Comparison of ENCODE assay signal across 20 cellular contexts in genomic region chr4:126603210-126603609, GRCh38.
"Had no signal": no experiment of that assay in that cellular context is flagged by ENCODE, and none has a peak within 500 bp of the region (broad histone marks: within the 10 kb centered on the region; RNA-seq: fewer than 3 reads in every experiment).

No MANE protein-coding gene starts in this region.

- H3K4me3 ChIP-seq: colonic mucosa, esophagus muscularis mucosa, gastroesophageal sphincter, heart left ventricle, hepatocyte, left lung, lower lobe of right lung, mucosa of descending colon had no signal

- H3K36me3 Mint-ChIP-seq: mesothelial cell of epicardium; naive B cell; naive thymus-derived CD8-positive, alpha-beta T cell had no signal

- H3K9me3 ChIP-seq: colonic mucosa, esophagus muscularis mucosa, gastroesophageal sphincter, heart left ventricle, left lung, lower lobe of right lung, mucosa of descending colon had no signal

- H3K4me3 Mint-ChIP-seq: dendritic cell treated with granulocyte-macrophage colony-stimulating factor and Interleukin-4, amounts not matched to agents 40 ng/mL and 50 ng/mL, for 4 days; mesothelial cell of epicardium; naive B cell; naive thymus-derived CD8-positive, alpha-beta T cell had no signal

- DNase-seq: colonic mucosa; cortex of kidney; effector CD4-positive, alpha-beta T cell; effector memory CD4-positive, alpha-beta T cell; foreskin keratinocyte; heart left ventricle; hypothalamus; left cardiac atrium; left lung; left ventricle myocardium superior; lower lobe of right lung; mesenchymal stem cell; mucosa of descending colon; naive B cell; naive thymus-derived CD8-positive, alpha-beta T cell had no signal

- H3K4me1 ChIP-seq: colonic mucosa, foreskin keratinocyte, gastroesophageal sphincter, heart left ventricle, left lung, lower lobe of right lung had no signal

- H3K9me3 Mint-ChIP-seq: dendritic cell treated with granulocyte-macrophage colony-stimulating factor and Interleukin-4, amounts not matched to agents 40 ng/mL and 50 ng/mL, for 4 days; mesothelial cell of epicardium; naive B cell had no signal

- H3K27ac Mint-ChIP-seq: dendritic cell treated with granulocyte-macrophage colony-stimulating factor and Interleukin-4, amounts not matched to agents 40 ng/mL and 50 ng/mL, for 4 days; naive B cell; naive thymus-derived CD8-positive, alpha-beta T cell had no signal

- H3K27me3 Mint-ChIP-seq: dendritic cell treated with granulocyte-macrophage colony-stimulating factor and Interleukin-4, amounts not matched to agents 40 ng/mL and 50 ng/mL, for 4 days; naive B cell; naive thymus-derived CD8-positive, alpha-beta T cell had no signal

- H3K27ac ChIP-seq: colonic mucosa, esophagus muscularis mucosa, foreskin keratinocyte, gastroesophageal sphincter, heart left ventricle, hepatocyte, left lung, lower lobe of right lung had no signal

- H3K79me2 ChIP-seq: hepatocyte had no signal

- H3K4me1 Mint-ChIP-seq: naive B cell; naive thymus-derived CD8-positive, alpha-beta T cell had no signal

- H3K4me2 ChIP-seq: hepatocyte had no signal

- ATAC-seq: foreskin keratinocyte; gastroesophageal sphincter; heart left ventricle; left cardiac atrium; left lung; left ventricle myocardium superior; lower lobe of right lung; mucosa of descending colon; naive thymus-derived CD8-positive, alpha-beta T cell had no signal

- H3K36me3 ChIP-seq: colonic mucosa, esophagus muscularis mucosa, gastroesophageal sphincter, heart left ventricle, left lung, lower lobe of right lung had no signal

- H3K27me3 ChIP-seq: colonic mucosa, esophagus muscularis mucosa, foreskin keratinocyte, gastroesophageal sphincter, heart left ventricle, hepatocyte, left lung had no signal

- H2AFZ ChIP-seq: hepatocyte had no signal
